Comparison of ENCODE assay signal across 9 cellular contexts in the genomic region with DNA sequence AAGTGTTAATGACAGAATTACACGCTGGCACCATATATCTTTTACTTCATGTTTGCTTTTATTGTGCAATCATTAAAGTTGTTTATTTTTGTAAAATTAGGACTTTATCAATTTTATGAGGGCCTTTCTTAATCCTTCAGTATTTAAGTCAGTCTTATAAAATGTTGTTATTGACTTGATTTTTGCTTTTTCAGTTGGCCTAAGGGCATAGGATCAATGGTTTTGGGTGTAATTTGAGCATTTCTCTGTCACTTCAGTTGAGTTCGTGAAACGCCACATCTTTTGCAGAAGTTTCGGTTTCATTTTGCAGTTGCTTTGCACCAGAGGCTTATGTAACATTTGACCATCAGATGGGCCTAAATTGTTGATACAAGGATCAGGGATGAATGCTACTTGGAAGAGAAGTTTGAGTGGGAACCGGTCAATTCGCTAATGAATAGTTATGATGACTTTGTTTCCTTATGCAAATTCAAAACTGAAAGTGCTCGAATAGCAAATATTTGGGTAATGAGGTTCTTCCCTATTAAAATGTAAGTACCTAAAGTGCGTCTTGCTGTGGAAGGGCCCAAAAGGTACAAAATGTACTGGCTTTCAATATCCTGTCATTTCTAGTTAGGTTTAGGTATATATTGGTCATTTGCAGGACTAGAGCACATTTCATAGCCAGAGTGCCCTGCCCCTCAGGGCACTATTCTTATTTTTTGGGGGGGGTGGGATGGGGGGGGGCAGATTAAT.
DNase-seq lines count a peak whose midpoint lies in the region; ATAC-seq and TF ChIP-seq lines count a peak whose summit lies in the region.
"Had no signal": no experiment of that assay in that cellular context is flagged by ENCODE, and none has a peak within 500 bp of the region (broad histone marks: within the 10 kb centered on the region; RNA-seq: fewer than 3 reads in every experiment).

No MANE protein-coding gene starts in this region.

- in situ Hi-C loops in KBM-7 (cut with MboI; ENCODE audit: low pct_unique_long_range_greater_than_20kb, low sequenced_read_pairs) = no loop called here

- no peaks in the 10 kb centered on the region for H3K36me3 Mint-ChIP-seq in activated T-helper 17 cell treated with anti-CD3 and anti-CD28 coated beads, Interleukin-2, amount 50 U/mL, for 72 hours (ENCODE audit: low read depth)

- H3K27ac ChIP-seq in neutrophil = peak overlapping the region; percentile 70
- H3K27ac ChIP-seq: parathyroid adenoma had no signal

- ATAC-seq in GM18907 (IDR thresholded peaks at IDR 0.05; ENCODE audit: unreplicated experiment) (peak; percentile 83), HG03280 (IDR thresholded peaks at IDR 0.05; ENCODE audit: unreplicated experiment) (peak; percentile 80), GM21529 (IDR thresholded peaks at IDR 0.05; ENCODE audit: unreplicated experiment) (no peak)
- no peak for ATAC-seq in activated T-helper 17 cell treated with anti-CD3 and anti-CD28 coated beads, Interleukin-2, amount 50 U/mL, for 72 hours (replicated peaks)

- peaks cover 19 to 20% of the 10 kb centered on the region in 2 experiments for H3K4me1 ChIP-seq in neutrophil (ENCODE audit: control insufficient read depth in 1 of 2, insufficient read depth in 1 of 2, low read depth in 1 of 2, low read length in 1 of 2)
- H3K4me1 ChIP-seq: parathyroid adenoma had no signal

- H3K27me3 ChIP-seq in neutrophil = no peaks in the 10 kb centered on the region

- no peaks in the 10 kb centered on the region for H3K9me3 Mint-ChIP-seq in activated T-helper 17 cell treated with anti-CD3 and anti-CD28 coated beads, Interleukin-2, amount 50 U/mL, for 72 hours

- peak overlapping the region; percentile 60 for H3K4me3 ChIP-seq in neutrophil (ENCODE audit: low read depth in 1 of 2, low read length in 1 of 2)

- H3K36me3 ChIP-seq in neutrophil = no peaks in the 10 kb centered on the region

- H3K9me3 ChIP-seq in neutrophil = no peaks in the 10 kb centered on the region

- TF ChIP-seq CTCF in neutrophil (IDR thresholded peaks at IDR 0.05) = no peak

- peak overlapping the region; percentile 28 for H3K27ac Mint-ChIP-seq in activated T-helper 17 cell treated with anti-CD3 and anti-CD28 coated beads, Interleukin-2, amount 50 U/mL, for 72 hours

- no peak for DNase-seq in NCI-H226
- DNase-seq in KBM-7 = no peak
- DNase-seq in stimulated activated CD4-positive, alpha-beta T cell treated with anti-CD3 and anti-CD28 coated beads, Interleukin-4, amount 100 ng/mL, for 1 hour = no peak

- peak overlapping the region; percentile 79 for H3K4me3 Mint-ChIP-seq in activated T-helper 17 cell treated with anti-CD3 and anti-CD28 coated beads, Interleukin-2, amount 50 U/mL, for 72 hours

- H3K27me3 Mint-ChIP-seq in activated T-helper 17 cell treated with anti-CD3 and anti-CD28 coated beads, Interleukin-2, amount 50 U/mL, for 72 hours = peaks cover 4% of the 10 kb centered on the region

- H3K4me1 Mint-ChIP-seq in activated T-helper 17 cell treated with anti-CD3 and anti-CD28 coated beads, Interleukin-2, amount 50 U/mL, for 72 hours = peaks cover 24% of the 10 kb centered on the region

Comparison
In these comparisons a context has a peak if more than half of its experiments do, and no peak if none do; other contexts are left out.
1. ATAC-seq: peak in GM18907 (single experiment) and HG03280 (single experiment); none in activated T-helper 17 cell treated with anti-CD3 and anti-CD28 coated beads, Interleukin-2, amount 50 U/mL, for 72 hours (single experiment) and GM21529 (single experiment).